10 cellular contexts compared by ENCODE assay signal in genomic region chr2:47007221-47007825, GRCh38.
A peak's percentile ranks its signal among the peaks of the same experiment; 100 is the strongest.
DNase-seq lines count a peak whose midpoint lies in the region; ATAC-seq and TF ChIP-seq lines count a peak whose summit lies in the region.
"Had no signal": no experiment of that assay in that cellular context is flagged by ENCODE, and none has a peak within 500 bp of the region (broad histone marks: within the 10 kb centered on the region; RNA-seq: fewer than 3 reads in every experiment).

No MANE protein-coding gene starts in this region.

- no peaks in the 10 kb centered on the region for H3K9me3 ChIP-seq in tibial nerve

- TF ChIP-seq EP300 in tibial nerve (IDR thresholded peaks at IDR 0.05), result no peak

- 65 to 69% methylated on average over 15 to 17 of the region's 17 CpGs for WGBS in tibial nerve, 2 donors

- peak overlapping the region; percentile 90 for H3K27ac ChIP-seq in caudate nucleus (ENCODE audit: low read depth, low read length)
- peak overlapping the region; percentile 76 for H3K27ac ChIP-seq in substantia nigra (ENCODE audit: low read depth, low read length, poor library complexity, severe bottlenecking)
- H3K27ac ChIP-seq in tibial nerve, result peak overlapping the region in 2 of 4 donors; percentile 53 to 65

- peak; percentile 14 for DNase-seq in NCI-H2107 (lab: John Stamatoyannopoulos, UW)
- DNase-seq in caudate nucleus (lab: John Stamatoyannopoulos, UW), result peak in 43 of 61 donors; percentile 21 to 87 (median 53)
- no peak for DNase-seq in memory B cell (ENCODE audit: low spot score in 2 of 2)
- DNase-seq in substantia nigra (lab: John Stamatoyannopoulos, UW), result peak in 13 of 49 donors; percentile 11 to 74 (median 31)
- no peak for DNase-seq in NCI-H2029 (lab: John Stamatoyannopoulos, UW)
- no peak for DNase-seq in AG08395 (ENCODE audit: low spot score)
- DNase-seq in tibial nerve (ENCODE audit: low spot score in 2 of 2), result no peak

- no peaks in the 10 kb centered on the region for H3K27me3 ChIP-seq in tibial nerve

- no peaks in the 10 kb centered on the region for H3K27me3 Mint-ChIP-seq in memory B cell
- H3K27me3 Mint-ChIP-seq: activated naive CD4-positive, alpha-beta T cell treated with anti-CD3 and anti-CD28 coated beads, Interleukin-2, amount 50 U/mL, for 24 hours had no signal

- TF ChIP-seq POLR2A in tibial nerve (IDR thresholded peaks at IDR 0.05), result no peak

- no peaks in the 10 kb centered on the region for H3K9me3 Mint-ChIP-seq in memory B cell
- H3K9me3 Mint-ChIP-seq: activated naive CD4-positive, alpha-beta T cell treated with anti-CD3 and anti-CD28 coated beads, Interleukin-2, amount 50 U/mL, for 24 hours had no signal

- peaks cover 30% of the 10 kb centered on the region for H3K36me3 Mint-ChIP-seq in memory B cell

- peaks cover 2% of the 10 kb centered on the region for H3K4me1 Mint-ChIP-seq in memory B cell
- H3K4me1 Mint-ChIP-seq: activated naive CD4-positive, alpha-beta T cell treated with anti-CD3 and anti-CD28 coated beads, Interleukin-2, amount 50 U/mL, for 24 hours had no signal

- TF ChIP-seq CTCF in tibial nerve (IDR thresholded peaks at IDR 0.05), result no peak

- ATAC-seq in memory B cell (ENCODE audit: low read depth), result no peak
- no peak for ATAC-seq in HG03521 (IDR thresholded peaks at IDR 0.05; ENCODE audit: unreplicated experiment)
- ATAC-seq: GM12878 had no signal

- H3K27ac Mint-ChIP-seq in memory B cell, result peak overlapping the region; percentile 88
- H3K27ac Mint-ChIP-seq: activated naive CD4-positive, alpha-beta T cell treated with anti-CD3 and anti-CD28 coated beads, Interleukin-2, amount 50 U/mL, for 24 hours had no signal

- H3K4me3 Mint-ChIP-seq in memory B cell, result no peak overlapping the region
- H3K4me3 Mint-ChIP-seq: activated naive CD4-positive, alpha-beta T cell treated with anti-CD3 and anti-CD28 coated beads, Interleukin-2, amount 50 U/mL, for 24 hours had no signal

- peaks cover 0 to 78% (median 29%) of the 10 kb centered on the region in 4 donors for H3K4me1 ChIP-seq in tibial nerve

- peaks cover 0 to 39% (median 19%) of the 10 kb centered on the region in 3 donors for H3K36me3 ChIP-seq in tibial nerve

- no peak overlapping the region for H3K4me3 ChIP-seq in tibial nerve
- H3K4me3 ChIP-seq: GM12878 had no signal

Comparison
In these comparisons a context has a peak if more than half of its experiments do, and no peak if none do; other contexts are left out.
1. DNase-seq: peak in NCI-H2107 (single experiment) and caudate nucleus (43 of 61); none in memory B cell (0 of 2), NCI-H2029 (single experiment), AG08395 (single experiment) and tibial nerve (0 of 2).